27 cellular contexts compared by ENCODE assay signal in genomic region chr2:94982156-94982555, GRCh38.
"Had no signal": no experiment of that assay in that cellular context is flagged by ENCODE, and none has a peak within 500 bp of the region (broad histone marks: within the 10 kb centered on the region; RNA-seq: fewer than 3 reads in every experiment).

No MANE protein-coding gene starts in this region.

- H3K9me3 Mint-ChIP-seq: activated CD4-positive, alpha-beta T cell treated with anti-CD3 and anti-CD28 coated beads, Interleukin-2, amount 10 ng/mL, durations not matched to agents 24 days and 14 days; activated CD8-positive, alpha-beta T cell treated with anti-CD3 and anti-CD28 coated beads for 36 hours; activated naive CD4-positive, alpha-beta T cell treated with anti-CD3 and anti-CD28 coated beads for 36 hours; activated naive CD4-positive, alpha-beta T cell treated with anti-CD3 and anti-CD28 coated beads, Interleukin-2, amount 50 U/mL, for 72 hours; activated T-cell treated with anti-CD3 and anti-CD28 coated beads, Interleukin-2, amount 50 U/mL, for 4 hours; activated T-helper 1 cell treated with anti-CD3 and anti-CD28 coated beads, Interleukin-12 subunit alpha, Interleukin-12 subunit beta, Interleukin-2, Interleukin-4 antibody, amounts not matched to agents 30 ng/mL and 10 ng/mL and 1 ng/mL, durations not matched to agents 14 hours and 24 hours and 36 hours had no signal

- H3K36me3 Mint-ChIP-seq: activated naive CD4-positive, alpha-beta T cell treated with anti-CD3 and anti-CD28 coated beads, Interleukin-2, amount 50 U/mL, for 72 hours; brain had no signal

- H3K27ac ChIP-seq: adrenal gland, Peyer's patch had no signal

- H3K4me1 Mint-ChIP-seq: activated CD4-positive, alpha-beta T cell treated with anti-CD3 and anti-CD28 coated beads, Interleukin-2, amount 10 ng/mL, durations not matched to agents 24 days and 14 days; brain had no signal

- H3K27ac Mint-ChIP-seq: activated CD4-positive, alpha-beta T cell treated with anti-CD3 and anti-CD28 coated beads, Interleukin-2, amount 10 ng/mL, durations not matched to agents 24 days and 14 days; activated CD8-positive, alpha-beta T cell treated with anti-CD3 and anti-CD28 coated beads for 36 hours; activated naive CD4-positive, alpha-beta T cell treated with anti-CD3 and anti-CD28 coated beads for 36 hours; activated T-helper 1 cell treated with anti-CD3 and anti-CD28 coated beads, Interleukin-12 subunit alpha, Interleukin-12 subunit beta, Interleukin-2, Interleukin-4 antibody, amounts not matched to agents 30 ng/mL and 10 ng/mL and 1 ng/mL, durations not matched to agents 14 hours and 24 hours and 36 hours; brain had no signal

- DNase-seq: activated CD4-positive, alpha-beta T cell treated with anti-CD3 and anti-CD28 coated beads, Interleukin-2, amount 10 ng/mL, durations not matched to agents 24 days and 14 days; activated CD4-positive, alpha-beta T cell treated with anti-CD3 and anti-CD28 coated beads, Interleukin-2, amount 50 U/mL, for 4 hours; activated CD8-positive, alpha-beta T cell treated with anti-CD3 and anti-CD28 coated beads for 36 hours; activated gamma-delta T cell treated with Interleukin-2 at 50 U/mL for 16 hours; activated naive CD4-positive, alpha-beta T cell treated with anti-CD3 and anti-CD28 coated beads for 36 hours; activated T-cell treated with anti-CD3 and anti-CD28 coated beads for 4 hours; activated T-cell treated with anti-CD3 and anti-CD28 coated beads, Interleukin-2, amount 50 U/mL, for 4 hours; central memory CD4-positive, alpha-beta T cell; NCI-H1092 treated with DMSO at 0.1 percent for 48 hours; NCI-H146; NCI-H187; NCI-H2029 treated with DMSO at 0.1 percent for 48 hours; NCI-H2107; NCI-H2171; NCI-H510A; NCI-H526 treated with DMSO at 0.1 percent for 48 hours; NCI-H774; RPMI8226; SIG-M5; T-helper 1 cell; T-helper 2 cell; T1000 had no signal

- H3K4me3 Mint-ChIP-seq: activated CD4-positive, alpha-beta T cell treated with anti-CD3 and anti-CD28 coated beads, Interleukin-2, amount 10 ng/mL, durations not matched to agents 24 days and 14 days; activated CD8-positive, alpha-beta T cell treated with anti-CD3 and anti-CD28 coated beads for 36 hours; activated naive CD4-positive, alpha-beta T cell treated with anti-CD3 and anti-CD28 coated beads for 36 hours; activated T-cell treated with anti-CD3 and anti-CD28 coated beads, Interleukin-2, amount 50 U/mL, for 4 hours; activated T-helper 1 cell treated with anti-CD3 and anti-CD28 coated beads, Interleukin-12 subunit alpha, Interleukin-12 subunit beta, Interleukin-2, Interleukin-4 antibody, amounts not matched to agents 30 ng/mL and 10 ng/mL and 1 ng/mL, durations not matched to agents 14 hours and 24 hours and 36 hours; brain had no signal
